Comparison of ENCODE assay signal across 8 cellular contexts in genomic region chr20:17682889-17683198, GRCh38. TPM values are rescaled to one million over a fixed set of nuclear protein-coding genes. Genes with fewer than 3 reads are reported as not detected.
DNase-seq lines count a peak whose midpoint lies in the region; ATAC-seq, FAIRE-seq and TF ChIP-seq lines count a peak whose summit lies in the region.

No MANE protein-coding gene starts in this region.

- H3K27ac ChIP-seq in 22Rv1 (peak overlapping the region; percentile 82), HUES6 (ENCODE audit: low read depth, low read length) (no peak overlapping the region; the same call in 1 of the 2 replicates)

- peak; percentile 47 for TF ChIP-seq CTCF in 22Rv1 (IDR thresholded peaks at IDR 0.05)
- TF ChIP-seq CTCF in bronchial epithelial cell (IDR thresholded peaks at IDR 0.05; ENCODE audit: insufficient read depth, low read length, severe bottlenecking), result no peak

- DNase-seq in bronchial epithelial cell (ENCODE audit: low read depth) (no peak), D341Med (ENCODE audit: low spot score) (no peak)
- DNase-seq in stimulated activated CD4-positive, alpha-beta T cell treated with anti-CD3 and anti-CD28 coated beads, Interleukin-12 subunit alpha, Interleukin-12 subunit beta, amount 100 ng/mL, for 4 hours, result no peak

- H3K27me3 ChIP-seq in HUES6 (ENCODE audit: control insufficient read depth, insufficient read depth, low read length), result peaks cover 3% of the 10 kb centered on the region; the same call in 1 of the 2 replicates
- H3K27me3 ChIP-seq in bronchial epithelial cell (ENCODE audit: control insufficient read depth, insufficient read depth, low read length), result peaks cover 22% of the 10 kb centered on the region
- no peaks in the 10 kb centered on the region for H3K27me3 ChIP-seq in mucosa of stomach (ENCODE audit: control insufficient read depth, insufficient read depth, low read length)

- FAIRE-seq in bronchial epithelial cell (lab: Jason Lieb, UNC), result no peak

- H3K4me3 ChIP-seq in HUES6 (ENCODE audit: low read depth, low read length), result peak overlapping the region; percentile 64
- H3K4me3 ChIP-seq in bronchial epithelial cell (ENCODE audit: low read depth, low read length), result peak overlapping the region; percentile 91
- peak overlapping the region; percentile 56 for H3K4me3 ChIP-seq in mucosa of stomach (ENCODE audit: low read length)

- H3K9ac ChIP-seq in HUES6 (ENCODE audit: low read length) (peak overlapping the region; percentile 59), mucosa of stomach (ENCODE audit: low read length) (peak overlapping the region; percentile 75)

- H3K9me3 ChIP-seq in HUES6 (ENCODE audit: control insufficient read depth, insufficient read depth, low read depth, low read length) (peaks cover 2% of the 10 kb centered on the region; the same call in 1 of the 2 replicates), mucosa of stomach (ENCODE audit: control insufficient read depth, low read length) (peaks cover 9% of the 10 kb centered on the region)

- peaks cover 21% of the 10 kb centered on the region for H3K36me3 ChIP-seq in HUES6 (ENCODE audit: control insufficient read depth, insufficient read depth, low read length)
- peaks cover 3% of the 10 kb centered on the region for H3K36me3 ChIP-seq in bronchial epithelial cell (ENCODE audit: control insufficient read depth, insufficient read depth, low read length)
- peaks cover 3% of the 10 kb centered on the region for H3K36me3 ChIP-seq in mucosa of stomach (ENCODE audit: control insufficient read depth, insufficient read depth, low read length)

- H3K4me1 ChIP-seq in HUES6 (ENCODE audit: control insufficient read depth, insufficient read depth, low read length) (peaks cover 30% of the 10 kb centered on the region), mucosa of stomach (ENCODE audit: control insufficient read depth, insufficient read depth, low read length) (peaks cover 49% of the 10 kb centered on the region)

- ATAC-seq in HG02623 (IDR thresholded peaks at IDR 0.05; ENCODE audit: unreplicated experiment) (no peak), GM21423 (IDR thresholded peaks at IDR 0.05; ENCODE audit: unreplicated experiment) (no peak)

RNA-seq across cellular contexts. Expression of gene RRBP1, which starts 0.8 kb away (rescaled TPM):
- 65.0 and 97.5 TPM in 2 replicates for total RNA-seq in bronchial epithelial cell

RNA-seq across cellular contexts. Expression of gene BANF2, which starts 16.9 kb away (rescaled TPM):
- not detected in 2 replicates for total RNA-seq in bronchial epithelial cell
